11 cellular contexts compared by ENCODE assay signal in genomic region chr7:22663319-22663718, GRCh38.
A peak's percentile ranks its signal among the peaks of the same experiment; 100 is the strongest.
DNase-seq lines count a peak whose midpoint lies in the region; ATAC-seq and TF ChIP-seq lines count a peak whose summit lies in the region.
"Had no signal": no experiment of that assay in that cellular context is flagged by ENCODE, and none has a peak within 500 bp of the region (broad histone marks: within the 10 kb centered on the region; RNA-seq: fewer than 3 reads in every experiment).

No MANE protein-coding gene starts in this region.

- TF ChIP-seq CTCF in upper lobe of right lung (IDR thresholded peaks at IDR 0.05) (no peak), sigmoid colon (IDR thresholded peaks at IDR 0.05) (no peak)

- no peaks in the 10 kb centered on the region for H3K9me3 ChIP-seq in upper lobe of right lung
- H3K9me3 ChIP-seq in sigmoid colon, result no peaks in the 10 kb centered on the region
- H3K9me3 ChIP-seq: colonic mucosa had no signal

- no peak for TF ChIP-seq POLR2A in sigmoid colon (IDR thresholded peaks at IDR 0.05)

- H3K36me3 ChIP-seq in upper lobe of right lung, result no peaks in the 10 kb centered on the region
- H3K36me3 ChIP-seq in sigmoid colon, result no peaks in the 10 kb centered on the region
- H3K36me3 ChIP-seq: colonic mucosa had no signal

- DNase-seq in stimulated activated CD4-positive, alpha-beta T cell treated with anti-CD3 and anti-CD28 coated beads, Interleukin-2, amount 100 ng/mL, for 24 hours, result peak; percentile 17 to 30
- no peak for DNase-seq in stimulated activated CD4-positive, alpha-beta T cell treated with anti-CD3 and anti-CD28 coated beads, Interleukin-2, amount 100 ng/mL, for 48 hours
- peak; percentile 66 for DNase-seq in OCI-M1 (lab: John Stamatoyannopoulos, UW)
- DNase-seq in fibroblast of peridontal ligament (ENCODE audit: extremely low read depth), result peak; percentile 88
- no peak for DNase-seq in upper lobe of right lung
- DNase-seq in activated CD4-positive, CD25-positive, alpha-beta regulatory T cell (lab: John Stamatoyannopoulos, UW), result no peak
- DNase-seq in sigmoid colon, result no peak
- no peak for DNase-seq in cerebellar nuclear complex (lab: John Stamatoyannopoulos, UW)
- DNase-seq: colonic mucosa, DND-41, Karpas-422 had no signal

- WGBS in sigmoid colon, 2 donors, result 73 to 75% methylated on average over 2 of the region's 2 CpGs

- TF ChIP-seq EP300 in sigmoid colon (IDR thresholded peaks at IDR 0.05), result no peak

- H3K27ac ChIP-seq in upper lobe of right lung (no peak overlapping the region), sigmoid colon (no peak overlapping the region)
- H3K27ac ChIP-seq: colonic mucosa had no signal

- H3K4me3 ChIP-seq in upper lobe of right lung, result no peak overlapping the region
- no peak overlapping the region for H3K4me3 ChIP-seq in sigmoid colon
- H3K4me3 ChIP-seq: colonic mucosa had no signal

- peak; percentile 24 for ATAC-seq in upper lobe of right lung

- H3K4me1 ChIP-seq in upper lobe of right lung (peaks cover 13% of the 10 kb centered on the region), sigmoid colon (no peaks in the 10 kb centered on the region)
- H3K4me1 ChIP-seq: colonic mucosa had no signal

- intact Hi-C loops in upper lobe of right lung (cut with DNase I) (no loop called here), sigmoid colon (cut with DNase I) (no loop called here)

- H3K27me3 ChIP-seq in upper lobe of right lung (no peaks in the 10 kb centered on the region), sigmoid colon (no peaks in the 10 kb centered on the region)
- H3K27me3 ChIP-seq: colonic mucosa had no signal

Comparison
In these comparisons a context has a peak if more than half of its experiments do, and no peak if none do; other contexts are left out.
1. DNase-seq: peak in stimulated activated CD4-positive, alpha-beta T cell treated with anti-CD3 and anti-CD28 coated beads, Interleukin-2, amount 100 ng/mL, for 24 hours (2 of 2), OCI-M1 (single experiment) and fibroblast of peridontal ligament (single experiment); none in stimulated activated CD4-positive, alpha-beta T cell treated with anti-CD3 and anti-CD28 coated beads, Interleukin-2, amount 100 ng/mL, for 48 hours (0 of 2), upper lobe of right lung (single experiment), activated CD4-positive, CD25-positive, alpha-beta regulatory T cell (0 of 4), sigmoid colon (single experiment) and cerebellar nuclear complex (0 of 2).